8 cellular contexts compared by ENCODE assay signal in genomic region chr12:108634225-108634795, GRCh38. TPM values are rescaled to one million over a fixed set of nuclear protein-coding genes. Genes with fewer than 3 reads are reported as not detected.
DNase-seq lines count a peak whose midpoint lies in the region; TF ChIP-seq lines count a peak whose summit lies in the region.

No MANE protein-coding gene starts in this region.

- H3K4me1 ChIP-seq in neuronal stem cell (ENCODE audit: control insufficient read depth in 2 of 2, insufficient read depth in 1 of 2, low read depth in 1 of 2, low read length in 2 of 2) (peaks cover 41 to 57% of the 10 kb centered on the region in 2 donors), ascending aorta (peaks cover 7 to 15% of the 10 kb centered on the region in 2 donors), prostate gland (replicated peaks) (no peaks in the 10 kb centered on the region)

- peak overlapping the region; percentile 100 for H3K27ac Mint-ChIP-seq in activated naive CD4-positive, alpha-beta T cell treated with anti-CD3 and anti-CD28 coated beads for 36 hours
- H3K27ac Mint-ChIP-seq in mesothelial cell of epicardium = no peak overlapping the region

- no peak overlapping the region for H2BK12ac ChIP-seq in neuronal stem cell (ENCODE audit: low read length)

- H3K4me3 Mint-ChIP-seq in activated naive CD4-positive, alpha-beta T cell treated with anti-CD3 and anti-CD28 coated beads for 36 hours = peak overlapping the region; percentile 98
- no peak overlapping the region for H3K4me3 Mint-ChIP-seq in mesothelial cell of epicardium

- WGBS in neuronal stem cell (ENCODE audit: extremely low coverage in 2 of 2, insufficient read length in 2 of 2, insufficient replicate concordance in 1 of 2), 2 donors = no CpG with 5 or more reads among the region's 6 CpGs
- 85% methylated on average over 6 of the region's 6 CpGs for WGBS in prostate gland

- H3K79me1 ChIP-seq in neuronal stem cell (ENCODE audit: low read depth, low read length) = no peaks in the 10 kb centered on the region

- H3K27ac ChIP-seq in neuronal stem cell (replicated peaks; ENCODE audit: low read length) = no peak overlapping the region
- peak overlapping the region in 1 of 2 donors; percentile 27 for H3K27ac ChIP-seq in ascending aorta
- H3K27ac ChIP-seq in prostate gland = no peak overlapping the region

- no peak overlapping the region for H3K4ac ChIP-seq in neuronal stem cell (ENCODE audit: low read length)

- CTCF ChIA-PET in activated naive CD4-positive, alpha-beta T cell treated with anti-CD3 and anti-CD28 coated beads for 36 hours (lab: Charles Lee) = interaction anchor here (0.8 to 8.9 kb wide), 10 partner anchors 11 to 169 kb away, joined by 3 to 77 read pairs (median 8); no protein-coding TSS in a partner anchor

- H3K9ac ChIP-seq in neuronal stem cell (ENCODE audit: low read depth, low read length, poor library complexity) = no peak overlapping the region

- no peak overlapping the region for H4K8ac ChIP-seq in neuronal stem cell (ENCODE audit: low read depth, low read length)

- DNase-seq in GM12865 (ENCODE audit: low read depth) (peak; percentile 75), NCI-H345 treated with DMSO at 0.1 percent for 48 hours (lab: John Stamatoyannopoulos, UW; ENCODE audit: unreplicated experiment) (peak; percentile 43), neuronal stem cell (ENCODE audit: low spot score) (no peak), hepatic stellate cell (ENCODE audit: low spot score) (no peak), ascending aorta (ENCODE audit: low spot score in 2 of 2) (no peak), mesothelial cell of epicardium (ENCODE audit: low spot score in 2 of 2, unreplicated experiment in 2 of 2) (no peak), prostate gland (ENCODE audit: low spot score) (no peak)
- peak; percentile 80 for DNase-seq in activated naive CD4-positive, alpha-beta T cell treated with anti-CD3 and anti-CD28 coated beads for 36 hours

- no peak overlapping the region for H2AFZ ChIP-seq in neuronal stem cell (ENCODE audit: low read length)

- peak overlapping the region; percentile 9 for H3K18ac ChIP-seq in neuronal stem cell (ENCODE audit: low read length)

- H3K14ac ChIP-seq in neuronal stem cell (ENCODE audit: low read length) = no peak overlapping the region

- H3K27me3 ChIP-seq in neuronal stem cell (ENCODE audit: control insufficient read depth in 3 of 3, insufficient read depth in 3 of 3, low read depth in 1 of 3, low read length in 3 of 3) (no peaks in the 10 kb centered on the region), ascending aorta (no peaks in the 10 kb centered on the region), prostate gland (replicated peaks; ENCODE audit: insufficient read depth) (no peaks in the 10 kb centered on the region)

- H3K27me3 Mint-ChIP-seq in activated naive CD4-positive, alpha-beta T cell treated with anti-CD3 and anti-CD28 coated beads for 36 hours (ENCODE audit: low read depth) = no peaks in the 10 kb centered on the region
- H3K27me3 Mint-ChIP-seq in mesothelial cell of epicardium (ENCODE audit: low read depth) = no peaks in the 10 kb centered on the region

- no peak overlapping the region for H2BK120ac ChIP-seq in neuronal stem cell (ENCODE audit: low read depth, low read length)

- H3K9me3 ChIP-seq in neuronal stem cell (replicated peaks in 1 of 2; ENCODE audit: control insufficient read depth in 2 of 2, insufficient read depth in 1 of 2, low read depth in 1 of 2, low read length in 2 of 2) = no peaks in the 10 kb centered on the region
- no peaks in the 10 kb centered on the region for H3K9me3 ChIP-seq in ascending aorta
- H3K9me3 ChIP-seq in prostate gland = no peaks in the 10 kb centered on the region

- no peak for TF ChIP-seq POLR2A in prostate gland (IDR thresholded peaks at IDR 0.05)

- H3K36me3 ChIP-seq in neuronal stem cell (replicated peaks in 1 of 2; ENCODE audit: control insufficient read depth in 2 of 2, insufficient read depth in 2 of 2, low read length in 2 of 2) = no peaks in the 10 kb centered on the region
- no peaks in the 10 kb centered on the region for H3K36me3 ChIP-seq in ascending aorta
- H3K36me3 ChIP-seq in prostate gland = no peaks in the 10 kb centered on the region

- H2BK15ac ChIP-seq in neuronal stem cell (ENCODE audit: low read length) = no peak overlapping the region

- peaks cover 20% of the 10 kb centered on the region for H3K36me3 Mint-ChIP-seq in activated naive CD4-positive, alpha-beta T cell treated with anti-CD3 and anti-CD28 coated beads for 36 hours (ENCODE audit: low read depth)
- no peaks in the 10 kb centered on the region for H3K36me3 Mint-ChIP-seq in mesothelial cell of epicardium

- intact Hi-C loops in activated naive CD4-positive, alpha-beta T cell treated with anti-CD3 and anti-CD28 coated beads for 36 hours (cut with micrococcal nuclease) = loop anchor here (1.0 to 10.0 kb wide), 6 partner anchors 30 to 1948 kb away; partner anchors contain the start of genes ANKRD13A, CORO1C, GIT2 and PPTC7
- intact Hi-C loops in ascending aorta (cut with DNase I) (no loop called here), prostate gland (cut with DNase I) (no loop called here)

- H4K91ac ChIP-seq in neuronal stem cell (ENCODE audit: low read depth, low read length, poor library complexity) = no peak overlapping the region

- H3K23ac ChIP-seq in neuronal stem cell (ENCODE audit: low read depth, low read length, poor library complexity) = no peak overlapping the region

- no peak overlapping the region for H3K4me2 ChIP-seq in neuronal stem cell (ENCODE audit: insufficient read depth, low read length, poor library complexity, severe bottlenecking)

- no peak overlapping the region for H2AK5ac ChIP-seq in neuronal stem cell (ENCODE audit: low read depth, low read length)

- H3K9me3 Mint-ChIP-seq in activated naive CD4-positive, alpha-beta T cell treated with anti-CD3 and anti-CD28 coated beads for 36 hours = peaks cover 4% of the 10 kb centered on the region
- no peaks in the 10 kb centered on the region for H3K9me3 Mint-ChIP-seq in mesothelial cell of epicardium

- H3K4me1 Mint-ChIP-seq in activated naive CD4-positive, alpha-beta T cell treated with anti-CD3 and anti-CD28 coated beads for 36 hours (ENCODE audit: low read depth) = peaks cover 53% of the 10 kb centered on the region
- H3K4me1 Mint-ChIP-seq in mesothelial cell of epicardium = peaks cover 38% of the 10 kb centered on the region

- no peak for TF ChIP-seq CTCF in GM12865 (IDR thresholded peaks at IDR 0.05; ENCODE audit: insufficient read depth, low read depth, low read length, missing control alignments)
- no peak for TF ChIP-seq CTCF in ascending aorta (IDR thresholded peaks at IDR 0.05)
- no peak for TF ChIP-seq CTCF in mesothelial cell of epicardium (IDR thresholded peaks at IDR 0.05; ENCODE audit: unreplicated experiment)
- TF ChIP-seq CTCF in prostate gland (IDR thresholded peaks at IDR 0.05) = no peak

- no peak overlapping the region for H2BK5ac ChIP-seq in neuronal stem cell (ENCODE audit: low read length)

- H3K4me3 ChIP-seq in GM12865 (ENCODE audit: low read depth, low read length) (peak overlapping the region; percentile 74), neuronal stem cell (ENCODE audit: low read length in 2 of 2) (no peak overlapping the region), ascending aorta (no peak overlapping the region), prostate gland (no peak overlapping the region)

RNA-seq across cellular contexts. Expression of gene SELPLG, which starts 0.6 kb away (rescaled TPM):
- 10 to 100 TPM; 19.9 to 21.9 TPM for total RNA-seq in activated naive CD4-positive, alpha-beta T cell treated with anti-CD3 and anti-CD28 coated beads for 36 hours
- polyA plus RNA-seq in neuronal stem cell (2013, experiment 1 of 2) = 0.11 TPM
- polyA plus RNA-seq in neuronal stem cell (2013, experiment 2 of 2) = 0.15 TPM
- total RNA-seq in ascending aorta (2.6 TPM), mesothelial cell of epicardium (0.33 to 0.47 TPM in 2 of 3 replicates, not detected in the other), prostate gland (1 to 10 TPM; 2.6 to 5.3 TPM)

RNA-seq across cellular contexts. Expression of gene TMEM119, which starts 36.4 kb away (rescaled TPM):
- not detected for total RNA-seq in activated naive CD4-positive, alpha-beta T cell treated with anti-CD3 and anti-CD28 coated beads for 36 hours
- 0.68 TPM for polyA plus RNA-seq in neuronal stem cell (2013, experiment 1 of 2)
- polyA plus RNA-seq in neuronal stem cell (2013, experiment 2 of 2) = 0.73 TPM
- total RNA-seq in ascending aorta (251 TPM), mesothelial cell of epicardium (37.6 to 43.2 TPM (median 41.2 TPM) in 3 replicates), prostate gland (10 to 100 TPM in 1 of 2 donors, 1 to 10 TPM in 1; 1.7 to 19.1 TPM)

Comparison
In these comparisons a context has a peak if more than half of its experiments do, and no peak if none do; other contexts are left out.
1. DNase-seq: peak in GM12865 (single experiment), NCI-H345 treated with DMSO at 0.1 percent for 48 hours (single experiment) and activated naive CD4-positive, alpha-beta T cell treated with anti-CD3 and anti-CD28 coated beads for 36 hours (single experiment); none in neuronal stem cell (single experiment), hepatic stellate cell (single experiment), ascending aorta (0 of 2), mesothelial cell of epicardium (0 of 2) and prostate gland (single experiment).